1 cellular context compared by ENCODE assay signal in the genomic region with DNA sequence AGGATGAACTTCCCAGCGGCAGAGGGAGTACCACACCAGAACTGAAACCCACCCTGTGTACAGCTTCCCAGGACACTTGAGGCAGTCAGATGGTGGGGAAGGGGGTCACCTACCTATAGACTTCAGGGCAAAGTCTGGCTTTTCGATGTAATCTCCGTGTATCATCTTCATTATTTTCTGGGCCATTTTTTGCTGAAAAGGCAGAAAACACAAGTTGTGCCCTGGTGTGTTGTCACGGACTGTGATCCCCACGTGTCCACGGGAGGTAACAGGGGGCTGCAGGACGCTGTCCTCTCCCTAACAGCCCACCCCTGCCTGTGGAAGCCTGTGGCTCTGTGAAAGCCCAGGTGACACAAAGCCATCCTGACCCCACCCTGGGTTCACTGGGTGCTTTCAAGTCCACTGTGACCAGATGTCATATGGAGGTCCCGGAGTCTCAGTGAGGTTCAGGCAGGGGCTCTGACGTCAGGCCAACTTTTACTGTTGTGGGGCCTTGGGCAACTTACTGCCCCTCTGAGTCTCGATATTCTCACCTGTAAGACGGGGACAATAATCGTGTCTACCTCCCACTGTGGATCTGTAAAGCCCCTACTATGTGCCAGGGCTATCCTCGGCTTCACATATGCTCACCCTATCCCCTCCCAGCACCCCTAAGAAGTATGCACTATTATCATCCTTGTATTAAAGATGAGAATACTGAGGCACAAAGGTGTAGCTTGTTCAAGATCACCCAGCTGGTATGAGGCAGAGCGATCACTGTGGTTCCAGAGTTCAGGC.
TF ChIP-seq lines count a peak whose summit lies in the region.

No MANE protein-coding gene starts in this region.

TF ChIP-seq in IMR-90, 13 proteins besides CTCF, POLR2A, EP300 and RAD21:
- TF ChIP-seq MAFK (IDR thresholded peaks at IDR 0.05; ENCODE audit: low read depth, low read length) (peak; percentile 33; the same call in 1 of the 2 replicates), USF2 (IDR thresholded peaks at IDR 0.05; ENCODE audit: low read depth, low read length) (no peak)
